ENCODE assay signal across 8 cellular contexts in the genomic region with DNA sequence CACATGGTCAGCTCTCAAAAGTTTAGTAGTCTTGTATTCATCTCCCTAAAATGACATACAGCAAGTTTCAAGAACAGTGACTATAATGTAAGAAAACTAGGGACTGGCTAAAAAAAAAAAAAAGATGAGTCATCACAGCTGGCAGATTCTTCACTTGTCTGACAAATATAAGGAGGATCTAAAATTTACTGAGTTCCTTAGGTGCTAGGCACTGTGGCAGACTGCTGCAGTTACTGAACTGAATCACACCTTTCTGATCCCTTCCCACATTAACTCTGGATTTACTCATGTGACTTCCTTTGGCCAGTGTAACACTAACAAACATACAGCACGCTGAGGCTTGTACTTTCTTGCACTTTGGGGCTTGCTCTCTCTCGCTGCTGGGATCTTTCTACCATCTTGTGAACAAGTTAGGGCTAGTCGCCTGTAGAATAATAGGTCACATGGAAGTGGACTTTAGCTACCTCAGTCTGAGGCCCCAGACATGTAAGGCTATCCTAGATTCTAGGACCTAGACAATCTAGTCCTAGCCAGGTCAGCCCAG. TPM values are rescaled to one million over a fixed set of nuclear protein-coding genes. Genes with fewer than 3 reads are reported as not detected.
DNase-seq lines count a peak whose midpoint lies in the region; ATAC-seq and TF ChIP-seq lines count a peak whose summit lies in the region.

No MANE protein-coding gene starts in this region.

- H3K27me3 ChIP-seq in right cardiac atrium (ENCODE audit: control insufficient read depth, insufficient read depth) (no peaks in the 10 kb centered on the region), upper lobe of left lung (no peaks in the 10 kb centered on the region)

- WGBS in right cardiac atrium, result 73% methylated on average over 3 of the region's 3 CpGs
- 39 to 41% methylated on average over 3 of the region's 3 CpGs for WGBS in upper lobe of left lung, 2 donors

- no peaks in the 10 kb centered on the region for H3K9me3 Mint-ChIP-seq in activated CD8-positive, alpha-beta T cell treated with anti-CD3 and anti-CD28 coated beads, Interleukin-2, amount 10 ng/mL, durations not matched to agents 7 days and 5 days (ENCODE audit: insufficient read depth)

- H3K4me3 ChIP-seq in right cardiac atrium (ENCODE audit: low read length) (no peak overlapping the region), upper lobe of left lung (no peak overlapping the region)

- H3K36me3 ChIP-seq in upper lobe of left lung, result peaks cover 0 to 4% (median 1%) of the 10 kb centered on the region in 4 donors

- H3K27ac ChIP-seq in right cardiac atrium (ENCODE audit: low read length) (peak overlapping the region; percentile 43), upper lobe of left lung (peak overlapping the region in 3 of 4 donors; percentile 28 to 75 (median 46))

- CTCF ChIA-PET in activated CD8-positive, alpha-beta T cell treated with anti-CD3 and anti-CD28 coated beads, Interleukin-2, amount 10 ng/mL, durations not matched to agents 7 days and 5 days (lab: Charles Lee), result no interaction called here

- H3K4me1 ChIP-seq in right cardiac atrium (ENCODE audit: control insufficient read depth, insufficient read depth, low read length) (peaks cover 4% of the 10 kb centered on the region), upper lobe of left lung (peaks cover 0 to 19% (median 10%) of the 10 kb centered on the region in 4 donors)

- TF ChIP-seq EP300 in upper lobe of left lung (IDR thresholded peaks at IDR 0.05), result no peak

- peaks cover 18% of the 10 kb centered on the region for H3K4me1 Mint-ChIP-seq in activated CD8-positive, alpha-beta T cell treated with anti-CD3 and anti-CD28 coated beads, Interleukin-2, amount 10 ng/mL, durations not matched to agents 7 days and 5 days (ENCODE audit: low read depth)

- H3K4me3 Mint-ChIP-seq in activated CD8-positive, alpha-beta T cell treated with anti-CD3 and anti-CD28 coated beads, Interleukin-2, amount 10 ng/mL, durations not matched to agents 7 days and 5 days, result no peak overlapping the region

- DNase-seq in ELR (ENCODE audit: low read depth) (peak; percentile 67), right cardiac atrium (no peak), upper lobe of left lung (no peak), mucosa of gallbladder (ENCODE audit: low spot score) (no peak), DMS79 treated with DMSO at 0.1 percent for 48 hours (lab: John Stamatoyannopoulos, UW) (no peak)
- DNase-seq in activated CD8-positive, alpha-beta T cell treated with anti-CD3 and anti-CD28 coated beads, Interleukin-2, amount 10 ng/mL, durations not matched to agents 7 days and 5 days, result no peak

- TF ChIP-seq CTCF in upper lobe of left lung (IDR thresholded peaks at IDR 0.05), result no peak

- no peaks in the 10 kb centered on the region for H3K9me3 ChIP-seq in right cardiac atrium (ENCODE audit: control insufficient read depth, low read length)
- H3K9me3 ChIP-seq in upper lobe of left lung, result no peaks in the 10 kb centered on the region

- intact Hi-C loops in right cardiac atrium (cut with DNase I), result no loop called here

- no peak for TF ChIP-seq POLR2A in upper lobe of left lung (IDR thresholded peaks at IDR 0.05)

- POLR2A ChIA-PET in activated CD8-positive, alpha-beta T cell treated with anti-CD3 and anti-CD28 coated beads, Interleukin-2, amount 10 ng/mL, durations not matched to agents 7 days and 5 days (lab: Charles Lee), result interaction anchor here (0.8 to 0.9 kb wide), 2 partner anchors 13 to 15 kb away, joined by 3 to 4 read pairs; no protein-coding TSS in a partner anchor

- H3K36me3 Mint-ChIP-seq in activated CD8-positive, alpha-beta T cell treated with anti-CD3 and anti-CD28 coated beads, Interleukin-2, amount 10 ng/mL, durations not matched to agents 7 days and 5 days (ENCODE audit: low read depth), result peaks cover 48% of the 10 kb centered on the region

- H3K27ac Mint-ChIP-seq in activated CD8-positive, alpha-beta T cell treated with anti-CD3 and anti-CD28 coated beads, Interleukin-2, amount 10 ng/mL, durations not matched to agents 7 days and 5 days, result peak overlapping the region; percentile 72

- no peaks in the 10 kb centered on the region for H3K27me3 Mint-ChIP-seq in activated CD8-positive, alpha-beta T cell treated with anti-CD3 and anti-CD28 coated beads, Interleukin-2, amount 10 ng/mL, durations not matched to agents 7 days and 5 days (ENCODE audit: low read depth)

- peak; percentile 71 for ATAC-seq in HG03439 (IDR thresholded peaks at IDR 0.05; ENCODE audit: unreplicated experiment)
- no peak for ATAC-seq in activated CD8-positive, alpha-beta T cell treated with anti-CD3 and anti-CD28 coated beads, Interleukin-2, amount 10 ng/mL, durations not matched to agents 7 days and 5 days
- ATAC-seq in right cardiac atrium, result peak; percentile 43 to 77
- ATAC-seq in upper lobe of left lung (ENCODE audit: low FRiP score in 2 of 2), result peak in 1 of 2 donors; percentile 81
- no peak for ATAC-seq in HG03460 (IDR thresholded peaks at IDR 0.05; ENCODE audit: unreplicated experiment)

RNA-seq across cellular contexts. Expression of gene BAZ1A, which starts 32.1 kb away (rescaled TPM):
- 10 to 100 TPM; 52.7 to 54.2 TPM for total RNA-seq in activated CD8-positive, alpha-beta T cell treated with anti-CD3 and anti-CD28 coated beads, Interleukin-2, amount 10 ng/mL, durations not matched to agents 7 days and 5 days
- 10 to 100 TPM in 1 of 4 donors, 1 to 10 TPM in 3; 5.7 to 11.5 (median 7.4) TPM for total RNA-seq in right cardiac atrium
- 5.0 TPM for polyA plus RNA-seq in right cardiac atrium
- total RNA-seq in upper lobe of left lung, result 10 to 100 TPM; 27.6 to 44.3 (median 36.6) TPM
- 22.0 TPM for total RNA-seq in mucosa of gallbladder

Comparison
In these comparisons a context has a peak if more than half of its experiments do, and no peak if none do; other contexts are left out.
1. ATAC-seq: peak in HG03439 (single experiment) and right cardiac atrium (2 of 2); none in activated CD8-positive, alpha-beta T cell treated with anti-CD3 and anti-CD28 coated beads, Interleukin-2, amount 10 ng/mL, durations not matched to agents 7 days and 5 days (single experiment) and HG03460 (single experiment).